In the genomic region with DNA sequence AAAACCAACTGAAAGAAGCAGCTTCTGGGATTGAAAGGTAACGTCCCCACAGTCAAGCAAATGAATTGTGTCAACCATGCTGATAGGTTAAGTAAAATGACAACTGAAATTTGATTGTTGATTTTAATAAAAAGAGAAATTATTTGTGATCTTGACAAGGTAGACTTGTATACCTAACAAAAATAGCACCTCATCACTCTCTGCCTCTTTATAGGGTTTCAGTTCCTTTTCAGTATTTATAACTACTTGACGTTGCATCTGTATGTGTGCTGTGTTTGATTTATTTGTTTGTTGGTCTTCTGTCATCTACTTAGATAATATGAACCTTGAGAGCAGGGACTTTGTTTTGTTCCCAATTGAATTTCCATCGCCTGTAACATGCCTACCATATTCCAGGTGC, we compare ENCODE assay signal across 10 cellular contexts. TPM values are rescaled to one million over a fixed set of nuclear protein-coding genes. Genes with fewer than 3 reads are reported as not detected.
DNase-seq lines count a peak whose midpoint lies in the region; ATAC-seq and TF ChIP-seq lines count a peak whose summit lies in the region.
"Had no signal": no experiment of that assay in that cellular context is flagged by ENCODE, and none has a peak within 500 bp of the region (broad histone marks: within the 10 kb centered on the region; RNA-seq: fewer than 3 reads in every experiment).

No MANE protein-coding gene starts in this region.

- dilution Hi-C loops in mammary epithelial cell (cut with HindIII; ENCODE audit: low sequenced_read_pairs), result no loop called here

- WGBS in mammary epithelial cell (ENCODE audit: low coverage, missing lambda C conversion rate), result 98% methylated on average over 3 of the region's 3 CpGs
- no CpG with 5 or more reads among the region's 3 CpGs for WGBS in mesendoderm (ENCODE audit: extremely low coverage, insufficient coverage, low lambda C conversion rate)

- H3K27me3 ChIP-seq in mammary epithelial cell (ENCODE audit: insufficient read depth, low read length) (no peaks in the 10 kb centered on the region), dorsolateral prefrontal cortex (no peaks in the 10 kb centered on the region), mesendoderm (ENCODE audit: insufficient read depth, low read length, poor library complexity) (no peaks in the 10 kb centered on the region)

- no TSS peak for BruUV-seq in mammary epithelial cell (replicated peaks; lab: Mats Ljungman, UMichigan)

- peaks cover 0 to 4% (median 1%) of the 10 kb centered on the region in 3 donors for H3K27me3 Mint-ChIP-seq in CD14-positive monocyte (ENCODE audit: low read depth in 3 of 3)

- no peak overlapping the region for H3K23ac ChIP-seq in mesendoderm (ENCODE audit: low read length)

- H3K4me3 ChIP-seq in mammary epithelial cell (replicated peaks in 1 of 3; ENCODE audit: insufficient read depth in 1 of 3, low read depth in 2 of 3, low read length in 3 of 3), result no peak overlapping the region
- no peak overlapping the region for H3K4me3 ChIP-seq in dorsolateral prefrontal cortex
- H3K4me3 ChIP-seq in mesendoderm (ENCODE audit: low read length), result no peak overlapping the region

- no peaks in the 10 kb centered on the region for H3K9me3 ChIP-seq in mammary epithelial cell (replicated peaks; ENCODE audit: insufficient read depth, low read length)

- no peak overlapping the region for H2BK120ac ChIP-seq in mesendoderm (ENCODE audit: low read depth, low read length)

- no peak overlapping the region for H3K4ac ChIP-seq in mesendoderm (ENCODE audit: low read depth, low read length)

- H2AK5ac ChIP-seq in mesendoderm (ENCODE audit: low read length), result no peak overlapping the region

- no peaks in the 10 kb centered on the region for H3K79me2 ChIP-seq in mammary epithelial cell (ENCODE audit: insufficient read depth, low read length)
- H3K79me2 ChIP-seq in mesendoderm (ENCODE audit: control insufficient read depth, insufficient read depth, low read length), result no peaks in the 10 kb centered on the region

- TF ChIP-seq CTCF in mammary epithelial cell (conservative IDR thresholded peaks at IDR 0.05 in 1 of 2, IDR thresholded peaks at IDR 0.05 in 1 of 2; ENCODE audit: extremely low read depth in 1 of 2, insufficient read depth in 1 of 2, low read depth in 1 of 2, low read length in 2 of 2) (no peak), dorsolateral prefrontal cortex (IDR thresholded peaks at IDR 0.05 in 54 of 56, conservative IDR thresholded peaks at IDR 0.05 in 2 of 56; ENCODE audit: low read depth in 1 of 56, partially characterized antibody in 56 of 56) (no peak), CD14-positive monocyte (IDR thresholded peaks at IDR 0.05) (no peak)

- H4K8ac ChIP-seq in mesendoderm (ENCODE audit: low read depth, low read length), result no peak overlapping the region

- H3K36me3 ChIP-seq in mammary epithelial cell (ENCODE audit: insufficient read depth, low read length) (no peaks in the 10 kb centered on the region), mesendoderm (ENCODE audit: control insufficient read depth, insufficient read depth, low read length) (no peaks in the 10 kb centered on the region)

- no peak overlapping the region for H2BK5ac ChIP-seq in mesendoderm (ENCODE audit: low read length)

- H3K18ac ChIP-seq in mesendoderm (ENCODE audit: low read length), result no peak overlapping the region

- H3K9ac ChIP-seq in mammary epithelial cell (ENCODE audit: insufficient read depth, low read length) (no peak overlapping the region), mesendoderm (ENCODE audit: low read length) (no peak overlapping the region)

- peak; percentile 97 for ATAC-seq in GM18520 (IDR thresholded peaks at IDR 0.05; ENCODE audit: unreplicated experiment)
- ATAC-seq in GM21576 (IDR thresholded peaks at IDR 0.05; ENCODE audit: unreplicated experiment), result peak; percentile 100
- ATAC-seq in HG03175 (IDR thresholded peaks at IDR 0.05; ENCODE audit: unreplicated experiment), result peak; percentile 99

- peaks cover 0 to 4% (median 0%) of the 10 kb centered on the region in 7 donors for H3K9me3 Mint-ChIP-seq in CD14-positive monocyte
- H3K9me3 Mint-ChIP-seq: T-helper 1 cell treated with Interleukin-12 subunit alpha and Interleukin-12 subunit beta and Interleukin-4 antibody, amounts not matched to agents 30 μg/mL and 1 μg/mL, for 36 hours had no signal

- H3K27ac Mint-ChIP-seq in CD14-positive monocyte, result no peak overlapping the region
- H3K27ac Mint-ChIP-seq: T-helper 1 cell treated with Interleukin-12 subunit alpha and Interleukin-12 subunit beta and Interleukin-4 antibody, amounts not matched to agents 30 μg/mL and 1 μg/mL, for 36 hours had no signal

- in situ Hi-C loops in mammary epithelial cell (cut with MboI; ENCODE audit: low sequenced_read_pairs in 2 of 2), result no loop called here

- H3K4me1 ChIP-seq in mammary epithelial cell (ENCODE audit: insufficient read depth, low read length) (peaks cover 42% of the 10 kb centered on the region), mesendoderm (ENCODE audit: control insufficient read depth, low read depth, low read length) (peaks cover 3% of the 10 kb centered on the region)

- no peak overlapping the region for H2BK15ac ChIP-seq in mesendoderm (replicated peaks; ENCODE audit: low read depth)

- peak overlapping the region; percentile 90 for H3K4me2 ChIP-seq in mammary epithelial cell (ENCODE audit: insufficient read depth, low read depth, low read length)
- H3K4me2 ChIP-seq in mesendoderm (ENCODE audit: low read length), result no peak overlapping the region

- no peaks in the 10 kb centered on the region for H4K20me1 ChIP-seq in mammary epithelial cell (ENCODE audit: insufficient read depth, low read length)

- DNase-seq in mammary epithelial cell (no peak), dorsolateral prefrontal cortex (no peak), mesendoderm (no peak), CD14-positive monocyte (ENCODE audit: low spot score) (no peak), posterior vena cava (ENCODE audit: low spot score) (no peak)
- DNase-seq: NCI-H2171 had no signal

- no peak overlapping the region for H3K4me3 Mint-ChIP-seq in CD14-positive monocyte
- H3K4me3 Mint-ChIP-seq: T-helper 1 cell treated with Interleukin-12 subunit alpha and Interleukin-12 subunit beta and Interleukin-4 antibody, amounts not matched to agents 30 μg/mL and 1 μg/mL, for 36 hours had no signal

- peaks cover 7% of the 10 kb centered on the region for H3K4me1 Mint-ChIP-seq in CD14-positive monocyte

- CTCF ChIA-PET in mammary epithelial cell (lab: Charles Lee; ENCODE audit: low non-redundant PET), result no interaction called here

- intact Hi-C loops in mammary epithelial cell (cut with micrococcal nuclease), result no loop called here
- intact Hi-C loops in dorsolateral prefrontal cortex (cut with DNase I), result no loop called here
- intact Hi-C loops in CD14-positive monocyte (cut with micrococcal nuclease), result no loop called here
- intact Hi-C loops in posterior vena cava (cut with DNase I), result no loop called here

- H4K5ac ChIP-seq in mesendoderm (ENCODE audit: low read length), result no peak overlapping the region

- H2AFZ ChIP-seq in mammary epithelial cell (ENCODE audit: low read depth, low read length), result no peak overlapping the region

- H3K79me1 ChIP-seq in mesendoderm (ENCODE audit: low read length), result no peaks in the 10 kb centered on the region

- no peak overlapping the region for H3K56ac ChIP-seq in mesendoderm (ENCODE audit: low read length)

- H3K36me3 Mint-ChIP-seq in CD14-positive monocyte, result no peaks in the 10 kb centered on the region

- H3K27ac ChIP-seq in mammary epithelial cell (ENCODE audit: insufficient read depth, low read depth, low read length) (peak overlapping the region; percentile 100), dorsolateral prefrontal cortex (no peak overlapping the region), mesendoderm (ENCODE audit: low read depth, low read length) (no peak overlapping the region)

RNA-seq across cellular contexts. Expression of gene PPP3CA, which starts 7.9 kb away (rescaled TPM):
- total RNA-seq in mammary epithelial cell (10 to 100 TPM; 85.5 to 88.4 TPM), dorsolateral prefrontal cortex (100 to 1,000 TPM; 112 to 532 (median 333) TPM), posterior vena cava (10 to 100 TPM; 45.2 to 58.2 TPM)
- polyA plus RNA-seq in mammary epithelial cell (28.1 TPM), CD14-positive monocyte (1 to 10 TPM; 5.1 to 8.9 TPM)
- polyA minus RNA-seq in mammary epithelial cell, result 104 TPM
- polyA plus RNA-seq in mesendoderm (2013, experiment 1 of 2), result 34.6 TPM
- polyA plus RNA-seq in mesendoderm (2013, experiment 2 of 2), result 35.3 TPM
